In genomic region chr15:43009206-43009605, GRCh38 we compare ENCODE assay signal across 1 cellular context.
TF ChIP-seq lines count a peak whose summit lies in the region.

No MANE protein-coding gene starts in this region.

TF ChIP-seq in HepG2, 621 proteins besides CTCF, POLR2A, EP300 and RAD21:
- TF ChIP-seq ARID4A (CRISPR knock-in tag; IDR thresholded peaks at IDR 0.05; ENCODE audit: borderline replicate concordance), result no peak
- no peak for TF ChIP-seq DMAP1 (CRISPR knock-in tag; IDR thresholded peaks at IDR 0.05)
- no peak for TF ChIP-seq ZNF770 (CRISPR knock-in tag; IDR thresholded peaks at IDR 0.05)
- TF ChIP-seq ZNF616 (CRISPR knock-in tag; IDR thresholded peaks at IDR 0.05; ENCODE audit: low read depth), result no peak
